In the genomic region with DNA sequence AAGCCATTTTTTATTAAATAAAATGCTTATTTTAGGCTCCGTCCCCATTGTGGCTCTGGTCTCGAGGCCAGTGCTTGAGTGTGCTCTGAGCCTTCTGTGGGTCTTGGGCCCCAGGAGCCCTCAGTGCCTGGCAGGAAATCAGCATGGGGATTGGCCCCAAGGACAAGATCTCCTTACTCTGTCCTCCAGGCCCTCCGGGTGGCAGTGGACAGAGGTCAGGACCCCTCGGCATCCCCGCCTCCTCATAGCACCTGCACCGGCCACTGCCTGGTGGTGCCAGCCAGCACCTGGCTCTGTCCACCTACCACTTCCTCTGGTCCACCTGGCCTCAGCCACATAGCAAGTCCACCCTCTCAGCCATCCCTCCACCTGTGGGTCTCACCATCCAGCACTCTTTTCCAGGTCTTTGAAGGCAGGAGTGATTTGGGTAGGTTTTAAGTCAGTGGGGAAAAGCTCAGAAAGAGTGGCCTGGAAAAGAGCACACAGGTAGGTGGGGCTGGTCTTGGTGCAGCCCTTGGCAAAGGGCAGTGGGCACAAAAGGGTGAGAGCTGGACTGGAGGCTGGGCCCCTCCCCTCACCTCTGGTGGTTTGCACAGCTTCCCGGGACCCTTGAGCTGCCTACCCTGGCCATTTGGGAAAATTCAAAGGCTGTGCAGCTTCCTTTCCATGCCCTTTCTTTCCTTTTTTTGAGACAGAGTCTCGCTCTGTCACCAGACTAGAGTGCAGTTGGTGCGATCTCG, we compare ENCODE assay signal across 1 cellular context.
TF ChIP-seq lines count a peak whose summit lies in the region.

No MANE protein-coding gene starts in this region.

TF ChIP-seq in K562, 482 proteins besides CTCF, POLR2A, EP300 and RAD21 (continues in another document):
- TF ChIP-seq SIN3A (IDR thresholded peaks at IDR 0.05; ENCODE audit: borderline replicate concordance in 2 of 2, control insufficient read depth in 1 of 2, low read depth in 2 of 2, low read length in 2 of 2), result no peak
- no peak for TF ChIP-seq YY1 (IDR thresholded peaks at IDR 0.05; ENCODE audit: borderline replicate concordance in 1 of 3, control insufficient read depth in 1 of 3, extremely low read depth in 1 of 3, insufficient read depth in 3 of 3, insufficient read length in 1 of 3, insufficient replicate concordance in 2 of 3, low read depth in 1 of 3, low read length in 2 of 3)
- TF ChIP-seq ZNF695 (CRISPR knock-in tag; IDR thresholded peaks at IDR 0.05), result no peak
- TF ChIP-seq, protein P1, sequence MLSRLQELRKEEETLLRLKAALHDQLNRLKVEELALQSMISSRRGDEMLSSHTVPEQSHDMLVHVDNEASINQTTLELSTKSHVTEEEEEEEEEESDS (CRISPR knock-in tag; IDR thresholded peaks at IDR 0.05), result no peak
- TF ChIP-seq BCOR (IDR thresholded peaks at IDR 0.05), result no peak
- TF ChIP-seq RBFOX2 (IDR thresholded peaks at IDR 0.05; ENCODE audit: low read depth, low read length), result peak; percentile 10; the same call in 1 of the 2 replicates
- TF ChIP-seq RBBP5 (IDR thresholded peaks at IDR 0.05; ENCODE audit: borderline replicate concordance, insufficient read depth, low read length, poor library complexity, severe bottlenecking), result peak; percentile 45
- peak; percentile 71; the same call in 1 of the 2 replicates for TF ChIP-seq IRF2 (CRISPR knock-in tag; IDR thresholded peaks at IDR 0.05)
- TF ChIP-seq, protein P2, sequence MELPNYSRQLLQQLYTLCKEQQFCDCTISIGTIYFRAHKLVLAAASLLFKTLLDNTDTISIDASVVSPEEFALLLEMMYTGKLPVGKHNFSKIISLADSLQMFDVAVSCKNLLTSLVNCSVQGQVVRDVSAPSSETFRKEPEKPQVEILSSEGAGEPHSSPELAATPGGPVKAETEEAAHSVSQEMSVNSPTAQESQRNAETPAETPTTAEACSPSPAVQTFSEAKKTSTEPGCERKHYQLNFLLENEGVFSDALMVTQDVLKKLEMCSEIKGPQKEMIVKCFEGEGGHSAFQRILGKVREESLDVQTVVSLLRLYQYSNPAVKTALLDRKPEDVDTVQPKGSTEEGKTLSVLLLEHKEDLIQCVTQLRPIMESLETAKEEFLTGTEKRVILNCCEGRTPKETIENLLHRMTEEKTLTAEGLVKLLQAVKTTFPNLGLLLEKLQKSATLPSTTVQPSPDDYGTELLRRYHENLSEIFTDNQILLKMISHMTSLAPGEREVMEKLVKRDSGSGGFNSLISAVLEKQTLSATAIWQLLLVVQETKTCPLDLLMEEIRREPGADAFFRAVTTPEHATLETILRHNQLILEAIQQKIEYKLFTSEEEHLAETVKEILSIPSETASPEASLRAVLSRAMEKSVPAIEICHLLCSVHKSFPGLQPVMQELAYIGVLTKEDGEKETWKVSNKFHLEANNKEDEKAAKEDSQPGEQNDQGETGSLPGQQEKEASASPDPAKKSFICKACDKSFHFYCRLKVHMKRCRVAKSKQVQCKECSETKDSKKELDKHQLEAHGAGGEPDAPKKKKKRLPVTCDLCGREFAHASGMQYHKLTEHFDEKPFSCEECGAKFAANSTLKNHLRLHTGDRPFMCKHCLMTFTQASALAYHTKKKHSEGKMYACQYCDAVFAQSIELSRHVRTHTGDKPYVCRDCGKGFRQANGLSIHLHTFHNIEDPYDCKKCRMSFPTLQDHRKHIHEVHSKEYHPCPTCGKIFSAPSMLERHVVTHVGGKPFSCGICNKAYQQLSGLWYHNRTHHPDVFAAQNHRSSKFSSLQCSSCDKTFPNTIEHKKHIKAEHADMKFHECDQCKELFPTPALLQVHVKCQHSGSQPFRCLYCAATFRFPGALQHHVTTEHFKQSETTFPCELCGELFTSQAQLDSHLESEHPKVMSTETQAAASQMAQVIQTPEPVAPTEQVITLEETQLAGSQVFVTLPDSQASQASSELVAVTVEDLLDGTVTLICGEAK (IDR thresholded peaks at IDR 0.05), result no peak
- TF ChIP-seq, protein P2 (CRISPR knock-in tag; IDR thresholded peaks at IDR 0.05), result 0 out of 2 replicates have a peak, but pooled peaks have one; percentile 16
- peak; percentile 3; the same call in 1 of the 2 replicates for TF ChIP-seq PURB (CRISPR knock-in tag; IDR thresholded peaks at IDR 0.05; ENCODE audit: low read depth)
- no peak for TF ChIP-seq NEUROD1 (IDR thresholded peaks at IDR 0.05; ENCODE audit: borderline replicate concordance, low read depth, low read length, partially characterized antibody)
- no peak for TF ChIP-seq ZNF133 (CRISPR knock-in tag; IDR thresholded peaks at IDR 0.05)
- no peak for TF ChIP-seq POLR2AphosphoS2 (IDR thresholded peaks at IDR 0.05; ENCODE audit: low read length)
- TF ChIP-seq LCOR (CRISPR knock-in tag; IDR thresholded peaks at IDR 0.05), result no peak
- TF ChIP-seq, protein P3, sequence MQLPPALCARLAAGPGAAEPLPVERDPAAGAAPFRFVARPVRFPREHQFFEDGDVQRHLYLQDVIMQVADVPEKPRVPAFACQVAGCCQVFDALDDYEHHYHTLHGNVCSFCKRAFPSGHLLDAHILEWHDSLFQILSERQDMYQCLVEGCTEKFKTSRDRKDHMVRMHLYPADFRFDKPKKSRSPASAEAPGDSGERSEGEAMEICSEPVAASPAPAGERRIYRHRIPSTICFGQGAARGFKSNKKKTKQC (CRISPR knock-in tag; IDR thresholded peaks at IDR 0.05), result peak; percentile 12; the same call in 1 of the 2 replicates
- TF ChIP-seq, protein P4, sequence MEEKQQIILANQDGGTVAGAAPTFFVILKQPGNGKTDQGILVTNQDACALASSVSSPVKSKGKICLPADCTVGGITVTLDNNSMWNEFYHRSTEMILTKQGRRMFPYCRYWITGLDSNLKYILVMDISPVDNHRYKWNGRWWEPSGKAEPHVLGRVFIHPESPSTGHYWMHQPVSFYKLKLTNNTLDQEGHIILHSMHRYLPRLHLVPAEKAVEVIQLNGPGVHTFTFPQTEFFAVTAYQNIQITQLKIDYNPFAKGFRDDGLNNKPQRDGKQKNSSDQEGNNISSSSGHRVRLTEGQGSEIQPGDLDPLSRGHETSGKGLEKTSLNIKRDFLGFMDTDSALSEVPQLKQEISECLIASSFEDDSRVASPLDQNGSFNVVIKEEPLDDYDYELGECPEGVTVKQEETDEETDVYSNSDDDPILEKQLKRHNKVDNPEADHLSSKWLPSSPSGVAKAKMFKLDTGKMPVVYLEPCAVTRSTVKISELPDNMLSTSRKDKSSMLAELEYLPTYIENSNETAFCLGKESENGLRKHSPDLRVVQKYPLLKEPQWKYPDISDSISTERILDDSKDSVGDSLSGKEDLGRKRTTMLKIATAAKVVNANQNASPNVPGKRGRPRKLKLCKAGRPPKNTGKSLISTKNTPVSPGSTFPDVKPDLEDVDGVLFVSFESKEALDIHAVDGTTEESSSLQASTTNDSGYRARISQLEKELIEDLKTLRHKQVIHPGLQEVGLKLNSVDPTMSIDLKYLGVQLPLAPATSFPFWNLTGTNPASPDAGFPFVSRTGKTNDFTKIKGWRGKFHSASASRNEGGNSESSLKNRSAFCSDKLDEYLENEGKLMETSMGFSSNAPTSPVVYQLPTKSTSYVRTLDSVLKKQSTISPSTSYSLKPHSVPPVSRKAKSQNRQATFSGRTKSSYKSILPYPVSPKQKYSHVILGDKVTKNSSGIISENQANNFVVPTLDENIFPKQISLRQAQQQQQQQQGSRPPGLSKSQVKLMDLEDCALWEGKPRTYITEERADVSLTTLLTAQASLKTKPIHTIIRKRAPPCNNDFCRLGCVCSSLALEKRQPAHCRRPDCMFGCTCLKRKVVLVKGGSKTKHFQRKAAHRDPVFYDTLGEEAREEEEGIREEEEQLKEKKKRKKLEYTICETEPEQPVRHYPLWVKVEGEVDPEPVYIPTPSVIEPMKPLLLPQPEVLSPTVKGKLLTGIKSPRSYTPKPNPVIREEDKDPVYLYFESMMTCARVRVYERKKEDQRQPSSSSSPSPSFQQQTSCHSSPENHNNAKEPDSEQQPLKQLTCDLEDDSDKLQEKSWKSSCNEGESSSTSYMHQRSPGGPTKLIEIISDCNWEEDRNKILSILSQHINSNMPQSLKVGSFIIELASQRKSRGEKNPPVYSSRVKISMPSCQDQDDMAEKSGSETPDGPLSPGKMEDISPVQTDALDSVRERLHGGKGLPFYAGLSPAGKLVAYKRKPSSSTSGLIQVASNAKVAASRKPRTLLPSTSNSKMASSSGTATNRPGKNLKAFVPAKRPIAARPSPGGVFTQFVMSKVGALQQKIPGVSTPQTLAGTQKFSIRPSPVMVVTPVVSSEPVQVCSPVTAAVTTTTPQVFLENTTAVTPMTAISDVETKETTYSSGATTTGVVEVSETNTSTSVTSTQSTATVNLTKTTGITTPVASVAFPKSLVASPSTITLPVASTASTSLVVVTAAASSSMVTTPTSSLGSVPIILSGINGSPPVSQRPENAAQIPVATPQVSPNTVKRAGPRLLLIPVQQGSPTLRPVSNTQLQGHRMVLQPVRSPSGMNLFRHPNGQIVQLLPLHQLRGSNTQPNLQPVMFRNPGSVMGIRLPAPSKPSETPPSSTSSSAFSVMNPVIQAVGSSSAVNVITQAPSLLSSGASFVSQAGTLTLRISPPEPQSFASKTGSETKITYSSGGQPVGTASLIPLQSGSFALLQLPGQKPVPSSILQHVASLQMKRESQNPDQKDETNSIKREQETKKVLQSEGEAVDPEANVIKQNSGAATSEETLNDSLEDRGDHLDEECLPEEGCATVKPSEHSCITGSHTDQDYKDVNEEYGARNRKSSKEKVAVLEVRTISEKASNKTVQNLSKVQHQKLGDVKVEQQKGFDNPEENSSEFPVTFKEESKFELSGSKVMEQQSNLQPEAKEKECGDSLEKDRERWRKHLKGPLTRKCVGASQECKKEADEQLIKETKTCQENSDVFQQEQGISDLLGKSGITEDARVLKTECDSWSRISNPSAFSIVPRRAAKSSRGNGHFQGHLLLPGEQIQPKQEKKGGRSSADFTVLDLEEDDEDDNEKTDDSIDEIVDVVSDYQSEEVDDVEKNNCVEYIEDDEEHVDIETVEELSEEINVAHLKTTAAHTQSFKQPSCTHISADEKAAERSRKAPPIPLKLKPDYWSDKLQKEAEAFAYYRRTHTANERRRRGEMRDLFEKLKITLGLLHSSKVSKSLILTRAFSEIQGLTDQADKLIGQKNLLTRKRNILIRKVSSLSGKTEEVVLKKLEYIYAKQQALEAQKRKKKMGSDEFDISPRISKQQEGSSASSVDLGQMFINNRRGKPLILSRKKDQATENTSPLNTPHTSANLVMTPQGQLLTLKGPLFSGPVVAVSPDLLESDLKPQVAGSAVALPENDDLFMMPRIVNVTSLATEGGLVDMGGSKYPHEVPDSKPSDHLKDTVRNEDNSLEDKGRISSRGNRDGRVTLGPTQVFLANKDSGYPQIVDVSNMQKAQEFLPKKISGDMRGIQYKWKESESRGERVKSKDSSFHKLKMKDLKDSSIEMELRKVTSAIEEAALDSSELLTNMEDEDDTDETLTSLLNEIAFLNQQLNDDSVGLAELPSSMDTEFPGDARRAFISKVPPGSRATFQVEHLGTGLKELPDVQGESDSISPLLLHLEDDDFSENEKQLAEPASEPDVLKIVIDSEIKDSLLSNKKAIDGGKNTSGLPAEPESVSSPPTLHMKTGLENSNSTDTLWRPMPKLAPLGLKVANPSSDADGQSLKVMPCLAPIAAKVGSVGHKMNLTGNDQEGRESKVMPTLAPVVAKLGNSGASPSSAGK (IDR thresholded peaks at IDR 0.05), result no peak
- TF ChIP-seq KLF16 (IDR thresholded peaks at IDR 0.05), result no peak
- TF ChIP-seq MBD2 (IDR thresholded peaks at IDR 0.05; ENCODE audit: borderline replicate concordance, low read depth), result no peak
- TF ChIP-seq RUNX1 (IDR thresholded peaks at IDR 0.05; ENCODE audit: low read depth), result no peak
- no peak; the same call in 1 of the 2 replicates for TF ChIP-seq PHF8 (IDR thresholded peaks at IDR 0.05; ENCODE audit: borderline replicate concordance, low read length)
- TF ChIP-seq MED1 (CRISPR knock-in tag; IDR thresholded peaks at IDR 0.05; ENCODE audit: borderline replicate concordance), result no peak
- no peak for TF ChIP-seq CBX5 (IDR thresholded peaks at IDR 0.05; ENCODE audit: borderline replicate concordance, low read depth)
- 0 out of 2 replicates have a peak, but pooled peaks have one; percentile 17 for TF ChIP-seq MYNN (IDR thresholded peaks at IDR 0.05)
- no peak for TF ChIP-seq MYNN (CRISPR knock-in tag; IDR thresholded peaks at IDR 0.05)
- peak; percentile 43 for TF ChIP-seq RBM39 (optimal IDR thresholded peaks at IDR 0.05; ENCODE audit: low read depth, low read length)
- no peak for TF ChIP-seq GATA2 (CRISPR knock-in tag; IDR thresholded peaks at IDR 0.05)
- no peak for TF ChIP-seq FUS (optimal IDR thresholded peaks at IDR 0.05; ENCODE audit: low read depth, low read length)
- TF ChIP-seq MTA3 (IDR thresholded peaks at IDR 0.05; ENCODE audit: borderline replicate concordance), result no peak
- no peak for TF ChIP-seq ZNF24 (IDR thresholded peaks at IDR 0.05)
- 0 out of 2 replicates have a peak, but pooled peaks have one; percentile 66 for TF ChIP-seq NR3C1 (CRISPR knock-in tag; IDR thresholded peaks at IDR 0.05)
- TF ChIP-seq, protein P5, sequence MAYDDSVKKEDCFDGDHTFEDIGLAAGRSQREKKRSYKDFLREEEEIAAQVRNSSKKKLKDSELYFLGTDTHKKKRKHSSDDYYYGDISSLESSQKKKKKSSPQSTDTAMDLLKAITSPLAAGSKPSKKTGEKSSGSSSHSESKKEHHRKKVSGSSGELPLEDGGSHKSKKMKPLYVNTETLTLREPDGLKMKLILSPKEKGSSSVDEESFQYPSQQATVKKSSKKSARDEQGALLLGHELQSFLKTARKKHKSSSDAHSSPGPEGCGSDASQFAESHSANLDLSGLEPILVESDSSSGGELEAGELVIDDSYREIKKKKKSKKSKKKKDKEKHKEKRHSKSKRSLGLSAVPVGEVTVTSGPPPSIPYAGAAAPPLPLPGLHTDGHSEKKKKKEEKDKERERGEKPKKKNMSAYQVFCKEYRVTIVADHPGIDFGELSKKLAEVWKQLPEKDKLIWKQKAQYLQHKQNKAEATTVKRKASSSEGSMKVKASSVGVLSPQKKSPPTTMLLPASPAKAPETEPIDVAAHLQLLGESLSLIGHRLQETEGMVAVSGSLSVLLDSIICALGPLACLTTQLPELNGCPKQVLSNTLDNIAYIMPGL (CRISPR knock-in tag; IDR thresholded peaks at IDR 0.05), result no peak
- TF ChIP-seq KLF10 (CRISPR knock-in tag; IDR thresholded peaks at IDR 0.05), result no peak
